In genomic region chr1:84297546-84298244, GRCh38 we compare ENCODE assay signal across 8 cellular contexts. TPM values are rescaled to one million over a fixed set of nuclear protein-coding genes. Genes with fewer than 3 reads are reported as not detected.
A peak's percentile ranks its signal among the peaks of the same experiment; 100 is the strongest.
DNase-seq lines count a peak whose midpoint lies in the region; ATAC-seq, FAIRE-seq and TF ChIP-seq lines count a peak whose summit lies in the region.

No MANE protein-coding gene starts in this region.

- TF ChIP-seq CTCF in A673 (conservative IDR thresholded peaks at IDR 0.05; ENCODE audit: low read depth, low read length) (no peak), HCT116 (IDR thresholded peaks at IDR 0.05 in 2 of 3, conservative IDR thresholded peaks at IDR 0.05 in 1 of 3; ENCODE audit: borderline replicate concordance in 1 of 3, insufficient read depth in 1 of 3, low read depth in 2 of 3, low read length in 2 of 3) (no peak), K562 (IDR thresholded peaks at IDR 0.05 in 2 of 3, conservative IDR thresholded peaks at IDR 0.05 in 1 of 3; ENCODE audit: insufficient read depth in 2 of 3, low read depth in 1 of 3, low read length in 3 of 3) (no peak), mucosa of descending colon (IDR thresholded peaks at IDR 0.05) (no peak)

- peaks cover 30% of the 10 kb centered on the region for H3K4me1 ChIP-seq in A673 (ENCODE audit: insufficient read depth, low read length, poor library complexity, severe bottlenecking)
- peaks cover 29 to 49% of the 10 kb centered on the region in 2 experiments for H3K4me1 ChIP-seq in HCT116 (ENCODE audit: control insufficient read depth in 1 of 2, insufficient read depth in 2 of 2, low read length in 2 of 2)
- H3K4me1 ChIP-seq in K562 (replicated peaks in 1 of 2; ENCODE audit: control insufficient read depth in 2 of 2, insufficient read depth in 2 of 2, low read length in 2 of 2), result peaks cover 14 to 29% of the 10 kb centered on the region in 2 experiments
- peaks cover 22% of the 10 kb centered on the region for H3K4me1 ChIP-seq in mucosa of descending colon (ENCODE audit: low read depth)

- TF ChIP-seq RAD21 in HCT116 (IDR thresholded peaks at IDR 0.05; ENCODE audit: low read depth) (no peak), K562 (CRISPR knock-in tag; conservative IDR thresholded peaks at IDR 0.05 in 1 of 2, IDR thresholded peaks at IDR 0.05 in 1 of 2) (no peak)

- no peaks in the 10 kb centered on the region for H3K9me1 ChIP-seq in K562 (ENCODE audit: control insufficient read depth, insufficient read depth, low read length)

- H3K9me2 ChIP-seq in HCT116 (ENCODE audit: insufficient read depth), result no peaks in the 10 kb centered on the region

- FAIRE-seq in K562 (lab: Jason Lieb, UNC), result no peak

- CTCF ChIA-PET in A673 (lab: Charles Lee), result no interaction called here
- CTCF ChIA-PET in HCT116 (lab: Charles Lee), result no interaction called here
- CTCF ChIA-PET in K562 (lab: Yijun Ruan, JAX; ENCODE audit: low intra/inter-chr PET ratio), result no interaction called here

- H3K4me2 ChIP-seq in HCT116 (ENCODE audit: low read length), result peak overlapping the region; percentile 92
- peak overlapping the region; percentile 94; the same call in 1 of the 2 replicates for H3K4me2 ChIP-seq in K562 (ENCODE audit: insufficient read depth, low read length)

- no peak overlapping the region for H2AFZ ChIP-seq in HCT116 (ENCODE audit: low read depth, low read length, poor library complexity, severe bottlenecking)
- H2AFZ ChIP-seq in K562 (ENCODE audit: low read depth, low read length), result peak overlapping the region; percentile 95

- DNase-seq in A673 (ENCODE audit: low spot score) (peak; percentile 3), HCT116 (ENCODE audit: low read depth, low spot score) (no peak), K562 (ENCODE audit: extremely low read depth in 1 of 4, low spot score in 3 of 4) (no peak), mucosa of descending colon (no peak), HCEC 1CT (no peak), 8988T (no peak), OCI-M2 (lab: John Stamatoyannopoulos, UW; ENCODE audit: unreplicated experiment) (no peak)

- H3K27me3 ChIP-seq in A673 (replicated peaks; ENCODE audit: insufficient read depth, low read depth, low read length, poor library complexity), result no peaks in the 10 kb centered on the region
- no peaks in the 10 kb centered on the region for H3K27me3 ChIP-seq in HCT116 (ENCODE audit: insufficient read depth, low read length)
- H3K27me3 ChIP-seq in K562 (ENCODE audit: control insufficient read depth in 2 of 2, insufficient read depth in 2 of 2, low read length in 2 of 2), result no peaks in the 10 kb centered on the region

- in situ Hi-C loops in K562 (cut with MboI), result loop anchor here (10.0 kb wide), 1 partner anchor 317 kb away; no protein-coding TSS in a partner anchor

- H3K4me3 ChIP-seq in A673 (ENCODE audit: low read depth, low read length, poor library complexity, severe bottlenecking), result peak overlapping the region; percentile 74
- peak overlapping the region; percentile 70 to 74 for H3K4me3 ChIP-seq in HCT116 (replicated peaks in 1 of 2; ENCODE audit: low read depth in 1 of 2, low read length in 2 of 2)
- H3K4me3 ChIP-seq in K562, result peak overlapping the region; percentile 69
- H3K4me3 ChIP-seq in mucosa of descending colon, result peak overlapping the region; percentile 67

- H4K20me1 ChIP-seq in HCT116 (ENCODE audit: insufficient read depth) (no peaks in the 10 kb centered on the region), K562 (replicated peaks; ENCODE audit: control insufficient read depth, insufficient read depth, low read length) (no peaks in the 10 kb centered on the region)

- peaks cover 19% of the 10 kb centered on the region for H3K79me2 ChIP-seq in HCT116 (ENCODE audit: insufficient read depth, low read length)
- H3K79me2 ChIP-seq in K562 (ENCODE audit: control insufficient read depth, insufficient read depth, low read length), result no peaks in the 10 kb centered on the region

- peak overlapping the region; percentile 89 for H3K9ac ChIP-seq in HCT116 (ENCODE audit: low read length)
- peak overlapping the region in 1 of 2 experiments; percentile 85; a peak in 2 of 4 replicates for H3K9ac ChIP-seq in K562 (ENCODE audit: insufficient read depth in 1 of 2, low read depth in 2 of 2, low read length in 2 of 2)

- POLR2A ChIA-PET in A673 (lab: Charles Lee; ENCODE audit: low non-redundant PET) (no interaction called here), HCT116 (lab: Charles Lee) (interaction anchor here (0.9 to 1.6 kb wide), 6 partner anchors 33 to 275 kb away, joined by 3 to 5 read pairs (median 3); no protein-coding TSS in a partner anchor), K562 (lab: Yijun Ruan, JAX) (interaction anchor here (0.6 to 0.8 kb wide), 4 partner anchors 15 to 208 kb away, joined by 3 to 4 read pairs (median 3); no protein-coding TSS in a partner anchor)

- no peak for TF ChIP-seq EP300 in K562 (IDR thresholded peaks at IDR 0.05; ENCODE audit: low read length)

- no peak overlapping the region for H3K27ac ChIP-seq in A673 (ENCODE audit: low read depth, low read length, poor library complexity, severe bottlenecking)
- H3K27ac ChIP-seq in HCT116 (ENCODE audit: low read depth, low read length), result peak overlapping the region; percentile 93
- H3K27ac ChIP-seq in K562 (ENCODE audit: extremely low read depth, low read depth, low read length), result no peak overlapping the region

- RAD21 ChIA-PET in HCT116 (lab: Charles Lee; ENCODE audit: low non-redundant PET in 1 of 2, low total read pairs in 2 of 2, uncharacterized antibody in 2 of 2, unreplicated experiment in 2 of 2), result no interaction called here

- intact Hi-C loops in A673 (cut with micrococcal nuclease; ENCODE audit: unreplicated experiment), result loop anchor here (5.0 kb wide), 1 partner anchor 135 kb away; no protein-coding TSS in a partner anchor
- intact Hi-C loops in HCT116 (cut with micrococcal nuclease), result loop anchor here (2.0 to 5.0 kb wide), 3 partner anchors 45 to 125 kb away; no protein-coding TSS in a partner anchor
- intact Hi-C loops in K562 (cut with micrococcal nuclease), result loop anchor here (10.0 kb wide), 1 partner anchor 363 kb away; no protein-coding TSS in a partner anchor
- intact Hi-C loops in mucosa of descending colon (cut with DNase I, micrococcal nuclease), result no loop called here

- H3K9me3 ChIP-seq in A673 (ENCODE audit: low read depth, low read length, poor library complexity, severe bottlenecking) (peaks cover 8% of the 10 kb centered on the region), HCT116 (ENCODE audit: control insufficient read depth in 1 of 2, insufficient read depth in 1 of 2, low read depth in 1 of 2, low read length in 2 of 2) (peaks cover 0 to 12% of the 10 kb centered on the region in 2 experiments; a peak in 1 of 4 replicates), K562 (replicated peaks; ENCODE audit: control insufficient read depth, insufficient read depth, low read depth, low read length) (no peaks in the 10 kb centered on the region), mucosa of descending colon (peaks cover 5% of the 10 kb centered on the region)

- no peak for ATAC-seq in HCT116
- ATAC-seq in K562, result no peak
- peak; percentile 9 for ATAC-seq in mucosa of descending colon
- no peak for ATAC-seq in HG02970 (IDR thresholded peaks at IDR 0.05; ENCODE audit: low FRiP score, unreplicated experiment)

- H3K36me3 ChIP-seq in A673 (ENCODE audit: insufficient read depth, low read length, poor library complexity, severe bottlenecking) (no peaks in the 10 kb centered on the region), HCT116 (ENCODE audit: control insufficient read depth in 1 of 2, insufficient read depth in 2 of 2, low read length in 2 of 2) (peaks cover 0 to 10% of the 10 kb centered on the region in 2 experiments; a peak in 1 of 4 replicates), K562 (ENCODE audit: control insufficient read depth, insufficient read depth, low read length) (no peaks in the 10 kb centered on the region), mucosa of descending colon (ENCODE audit: low read depth) (no peaks in the 10 kb centered on the region)

- WGBS in K562 (ENCODE audit: insufficient coverage, low coverage, missing lambda C conversion rate), result 47% methylated on average over 9 of the region's 10 CpGs

- TF ChIP-seq POLR2A in HCT116 (IDR thresholded peaks at IDR 0.05; ENCODE audit: borderline replicate concordance, extremely low read depth, insufficient read depth, insufficient read length), result no peak
- TF ChIP-seq POLR2A in K562 (conservative IDR thresholded peaks at IDR 0.05), result no peak

- BruUV-seq in A673 (replicated peaks; lab: Mats Ljungman, UMichigan) (no TSS peak), HCT116 (replicated peaks; lab: Mats Ljungman, UMichigan) (TSS peak; percentile 37), K562 (replicated peaks; lab: Mats Ljungman, UMichigan) (no TSS peak)

TF ChIP-seq in HCT116, 20 proteins besides CTCF, POLR2A, EP300 and RAD21 (continues in another document):
- no peak for TF ChIP-seq POLR2AphosphoS5 (IDR thresholded peaks at IDR 0.05; ENCODE audit: low read depth, low read length)
- no peak for TF ChIP-seq YY1 (IDR thresholded peaks at IDR 0.05; ENCODE audit: extremely low read depth, insufficient replicate concordance, low read depth, low read length)

TF ChIP-seq in K562, 482 proteins besides CTCF, POLR2A, EP300 and RAD21 (continues in another document):
- TF ChIP-seq CBX1 (IDR thresholded peaks at IDR 0.05; ENCODE audit: low read depth) (no peak), HOXB6 (CRISPR knock-in tag; IDR thresholded peaks at IDR 0.05; ENCODE audit: borderline replicate concordance) (no peak), MCM3 (IDR thresholded peaks at IDR 0.05) (no peak)

RNA-seq across cellular contexts. Expression of gene SAMD13, which starts 3.8 kb away (rescaled TPM):
- total RNA-seq in A673 (2021), result 1.2 and 1.6 TPM in 2 replicates
- total RNA-seq in HCT116 (2021; ENCODE audit: unreplicated experiment), result 14.9 TPM
- 4.8 and 7.6 TPM in 2 replicates for polyA plus RNA-seq in HCT116 (2012)
- 1.5 TPM in 1 of 2 replicates, not detected in the other for total RNA-seq in K562 (2011; cell fraction: chromatin; rRNA removed; ENCODE audit: low replicate concordance)
- 0.39 TPM in 1 of 2 replicates, not detected in the other for total RNA-seq in K562 (2011; cell fraction: nucleolus; rRNA removed)
- total RNA-seq in K562 (2011; cell fraction: nucleoplasm; rRNA removed), result 1.1 TPM in 1 of 2 replicates, not detected in the other
- 0.86 and 1.1 TPM in 2 replicates for total RNA-seq in K562 (2014; rRNA removed)
- 1.1 and 1.3 TPM in 2 replicates for total RNA-seq in K562 (2014; rRNA removed; fragmentation: Illumina TruSeq; extraction: Trizol)
- 1.2 and 1.3 TPM in 2 replicates for total RNA-seq in K562 (2015; rRNA removed; fragmentation: Illumina TruSeq; extraction: Trizol)
- 0.56 and 0.78 TPM in 2 replicates for total RNA-seq in K562 (2021)
- 0.39 and 0.96 TPM in 2 replicates for polyA plus RNA-seq in K562 (2011; rRNA removed)
- polyA plus RNA-seq in K562 (2011; cell fraction: cytosol; rRNA removed), result 0.09 and 0.21 TPM in 2 replicates
- 0.25 and 0.78 TPM in 2 replicates for polyA plus RNA-seq in K562 (2011; cell fraction: nucleus; rRNA removed)
- polyA plus RNA-seq in K562 (2012), result 1.6 and 2.4 TPM in 2 replicates
- 1.1 and 1.2 TPM in 2 replicates for polyA plus RNA-seq in K562 (2014; fragmentation: Illumina TruSeq; extraction: Trizol)
- under 1 TPM; 0.92 to 1.00 TPM for polyA plus RNA-seq in K562 (2014; fragmentation: Nextera tagmentation; extraction: Ambion mirVana)
- polyA plus RNA-seq in K562 (2014; rRNA removed), result 1.7 and 2.7 TPM in 2 replicates
- 0.42 and 1.3 TPM in 2 replicates for polyA minus RNA-seq in K562 (2011; rRNA and poly(A)+ RNA removed)
- not detected in 2 replicates for polyA minus RNA-seq in K562 (2011; cell fraction: cytosol; rRNA and poly(A)+ RNA removed)
- polyA minus RNA-seq in K562 (2011; cell fraction: nucleus; rRNA and poly(A)+ RNA removed), result 0.40 TPM in 1 of 2 replicates, not detected in the other
- total RNA-seq in mucosa of descending colon, result 10 to 100 TPM in 2 of 3 donors, 1 to 10 TPM in 1; 6.8 to 35.9 (median 21.0) TPM

Comparison
In these comparisons a context has a peak if more than half of its experiments do, and no peak if none do; other contexts are left out.
1. intact Hi-C loops: an anchor here in A673 (5.0 kb wide), HCT116 (2.0 to 5.0 kb wide) and K562 (10.0 kb wide); none called in mucosa of descending colon.